In the genomic region with DNA sequence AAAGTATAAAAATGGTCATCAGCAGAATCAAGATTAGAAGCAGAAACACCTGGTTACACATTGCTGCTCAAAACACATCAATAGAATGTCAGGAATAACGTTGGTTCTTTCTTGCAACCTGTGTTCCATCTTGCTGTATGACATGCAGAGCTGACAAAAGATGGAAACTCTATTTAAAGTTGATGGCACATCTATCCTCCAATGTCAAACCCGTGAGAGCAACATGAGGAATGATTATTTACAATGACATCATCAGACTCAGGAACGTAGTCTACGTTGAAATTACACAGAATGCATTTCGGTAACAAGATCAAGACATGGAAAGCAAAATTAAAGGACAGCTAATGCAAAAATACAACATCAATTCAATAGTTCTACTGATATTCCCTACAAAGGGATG, we compare ENCODE assay signal across 2 cellular contexts.
TF ChIP-seq lines count a peak whose summit lies in the region.

No MANE protein-coding gene starts in this region.

TF ChIP-seq in HepG2, 621 proteins besides CTCF, POLR2A, EP300 and RAD21:
- TF ChIP-seq CREB1 (IDR thresholded peaks at IDR 0.05) (peak; percentile 52; the same call in 1 of the 2 replicates), CREB1 (CRISPR knock-in tag; IDR thresholded peaks at IDR 0.05) (no peak), HNF1A (IDR thresholded peaks at IDR 0.05; ENCODE audit: low read depth) (no peak), HNF1A (CRISPR knock-in tag; IDR thresholded peaks at IDR 0.05; ENCODE audit: borderline replicate concordance) (no peak), ATF7 (IDR thresholded peaks at IDR 0.05) (peak; percentile 93), ATF7 (CRISPR knock-in tag; IDR thresholded peaks at IDR 0.05) (no peak), ZNF296 (CRISPR knock-in tag; conservative IDR thresholded peaks at IDR 0.05) (no peak), CBX1 (IDR thresholded peaks at IDR 0.05; ENCODE audit: low read depth) (no peak)

TF ChIP-seq in K562, 482 proteins besides CTCF, POLR2A, EP300 and RAD21:
- TF ChIP-seq NKRF (IDR thresholded peaks at IDR 0.05; ENCODE audit: borderline replicate concordance) (no peak), HNRNPK (IDR thresholded peaks at IDR 0.05; ENCODE audit: low read depth, low read length, poor library complexity, severe bottlenecking) (no peak), ATF3 (IDR thresholded peaks at IDR 0.05) (peak; percentile 52; the same call in 1 of the 2 replicates), ATF3 (CRISPR knock-in tag; conservative IDR thresholded peaks at IDR 0.05) (no peak), ATF7 (IDR thresholded peaks at IDR 0.05) (0 out of 2 replicates have a peak, but pooled peaks have one; percentile 33), HDAC3 (IDR thresholded peaks at IDR 0.05; ENCODE audit: borderline replicate concordance, partially characterized antibody) (no peak), MECOM (CRISPR knock-in tag; IDR thresholded peaks at IDR 0.05) (no peak)
- TF ChIP-seq, protein P1, sequence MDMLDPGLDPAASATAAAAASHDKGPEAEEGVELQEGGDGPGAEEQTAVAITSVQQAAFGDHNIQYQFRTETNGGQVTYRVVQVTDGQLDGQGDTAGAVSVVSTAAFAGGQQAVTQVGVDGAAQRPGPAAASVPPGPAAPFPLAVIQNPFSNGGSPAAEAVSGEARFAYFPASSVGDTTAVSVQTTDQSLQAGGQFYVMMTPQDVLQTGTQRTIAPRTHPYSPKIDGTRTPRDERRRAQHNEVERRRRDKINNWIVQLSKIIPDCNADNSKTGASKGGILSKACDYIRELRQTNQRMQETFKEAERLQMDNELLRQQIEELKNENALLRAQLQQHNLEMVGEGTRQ (CRISPR knock-in tag; IDR thresholded peaks at IDR 0.05) = no peak
TF ChIP-seq in K562: peak in this region for 2.
